ENCODE assay signal across 11 cellular contexts in genomic region chr1:61255324-61255703, GRCh38.
DNase-seq lines count a peak whose midpoint lies in the region; ATAC-seq and TF ChIP-seq lines count a peak whose summit lies in the region.
"Had no signal": no experiment of that assay in that cellular context is flagged by ENCODE, and none has a peak within 500 bp of the region (broad histone marks: within the 10 kb centered on the region; RNA-seq: fewer than 3 reads in every experiment).

No MANE protein-coding gene starts in this region.

- H3K27me3 Mint-ChIP-seq in dendritic cell treated with granulocyte-macrophage colony-stimulating factor and Interleukin-4, amounts not matched to agents 40 ng/mL and 50 ng/mL, for 4 days, result no peaks in the 10 kb centered on the region

- H3K27me3 ChIP-seq in left ventricle myocardium inferior (ENCODE audit: low read depth), result no peaks in the 10 kb centered on the region
- no peaks in the 10 kb centered on the region for H3K27me3 ChIP-seq in muscle layer of colon (ENCODE audit: control insufficient read depth in 1 of 2, insufficient read depth in 2 of 2, low read length in 2 of 2)
- no peaks in the 10 kb centered on the region for H3K27me3 ChIP-seq in uterus

- TF ChIP-seq CTCF in left ventricle myocardium inferior (IDR thresholded peaks at IDR 0.05; ENCODE audit: borderline replicate concordance) (no peak), uterus (IDR thresholded peaks at IDR 0.05) (no peak)

- H3K4me3 ChIP-seq in left ventricle myocardium inferior, result peak overlapping the region; percentile 59
- peak overlapping the region in 1 of 2 donors; percentile 62 for H3K4me3 ChIP-seq in muscle layer of colon (ENCODE audit: low read depth in 1 of 2, low read length in 2 of 2)
- H3K4me3 ChIP-seq in uterus, result peak overlapping the region in 1 of 2 donors; percentile 25

- H3K9me3 Mint-ChIP-seq in dendritic cell treated with granulocyte-macrophage colony-stimulating factor and Interleukin-4, amounts not matched to agents 40 ng/mL and 50 ng/mL, for 4 days, result no peaks in the 10 kb centered on the region
- H3K9me3 Mint-ChIP-seq: nephron progenitor cell had no signal

- TF ChIP-seq POLR2A in uterus (IDR thresholded peaks at IDR 0.05), result no peak

- no peaks in the 10 kb centered on the region for H3K36me3 Mint-ChIP-seq in dendritic cell treated with granulocyte-macrophage colony-stimulating factor and Interleukin-4, amounts not matched to agents 40 ng/mL and 50 ng/mL, for 4 days (ENCODE audit: low read depth)

- ATAC-seq in Right ventricle myocardium superior (ENCODE audit: poor library complexity) (no peak), GM21576 (IDR thresholded peaks at IDR 0.05; ENCODE audit: unreplicated experiment) (no peak), GM21526 (IDR thresholded peaks at IDR 0.05; ENCODE audit: low FRiP score, unreplicated experiment) (no peak)
- ATAC-seq: Panc1 had no signal

- DNase-seq in left ventricle myocardium inferior (no peak), Right ventricle myocardium superior (no peak), uterus (no peak)
- no peak for DNase-seq in stimulated activated naive CD4-positive, alpha-beta T cell treated with Interleukin-2 at 50 U/mL for 16 hours (lab: John Stamatoyannopoulos, UW)
- DNase-seq: activated T-cell treated with anti-CD3 and anti-CD28 coated beads for 4 hours, nephron progenitor cell had no signal

- peak overlapping the region; percentile 72 for H3K4me3 Mint-ChIP-seq in dendritic cell treated with granulocyte-macrophage colony-stimulating factor and Interleukin-4, amounts not matched to agents 40 ng/mL and 50 ng/mL, for 4 days
- H3K4me3 Mint-ChIP-seq: nephron progenitor cell had no signal

- H3K4me1 ChIP-seq in left ventricle myocardium inferior, result peaks cover 92% of the 10 kb centered on the region
- H3K4me1 ChIP-seq in muscle layer of colon (ENCODE audit: insufficient read depth, low read length), result peaks cover 63% of the 10 kb centered on the region
- H3K4me1 ChIP-seq in uterus, result no peaks in the 10 kb centered on the region

- H3K9me3 ChIP-seq in left ventricle myocardium inferior (replicated peaks), result no peaks in the 10 kb centered on the region
- H3K9me3 ChIP-seq in muscle layer of colon (ENCODE audit: low read length), result no peaks in the 10 kb centered on the region
- H3K9me3 ChIP-seq in uterus, result no peaks in the 10 kb centered on the region

- peaks cover 33% of the 10 kb centered on the region for H3K4me1 Mint-ChIP-seq in dendritic cell treated with granulocyte-macrophage colony-stimulating factor and Interleukin-4, amounts not matched to agents 40 ng/mL and 50 ng/mL, for 4 days (ENCODE audit: low read depth)

- H3K9ac ChIP-seq in muscle layer of colon (ENCODE audit: low read length), result peak overlapping the region; percentile 45

- H3K27ac Mint-ChIP-seq in dendritic cell treated with granulocyte-macrophage colony-stimulating factor and Interleukin-4, amounts not matched to agents 40 ng/mL and 50 ng/mL, for 4 days, result peak overlapping the region; percentile 68

- H3K36me3 ChIP-seq in left ventricle myocardium inferior (no peaks in the 10 kb centered on the region), muscle layer of colon (ENCODE audit: insufficient read depth, low read length) (no peaks in the 10 kb centered on the region), uterus (no peaks in the 10 kb centered on the region)

- H3K27ac ChIP-seq in left ventricle myocardium inferior (replicated peaks), result peak overlapping the region; percentile 88
- H3K27ac ChIP-seq in muscle layer of colon (ENCODE audit: low read depth, low read length), result peak overlapping the region; percentile 76
- peak overlapping the region; percentile 61 to 76 for H3K27ac ChIP-seq in uterus

- intact Hi-C loops in left ventricle myocardium inferior (cut with micrococcal nuclease) (no loop called here), Right ventricle myocardium superior (cut with DNase I) (no loop called here), uterus (cut with DNase I; ENCODE audit: low total_unique reads) (no loop called here)
- intact Hi-C loops in dendritic cell treated with granulocyte-macrophage colony-stimulating factor and Interleukin-4, amounts not matched to agents 40 ng/mL and 50 ng/mL, for 4 days (cut with micrococcal nuclease), result loop anchor here (10.0 kb wide), 1 partner anchor 389 kb away; no protein-coding TSS in a partner anchor
